Comparison of ENCODE assay signal across 1 cellular context in the genomic region with DNA sequence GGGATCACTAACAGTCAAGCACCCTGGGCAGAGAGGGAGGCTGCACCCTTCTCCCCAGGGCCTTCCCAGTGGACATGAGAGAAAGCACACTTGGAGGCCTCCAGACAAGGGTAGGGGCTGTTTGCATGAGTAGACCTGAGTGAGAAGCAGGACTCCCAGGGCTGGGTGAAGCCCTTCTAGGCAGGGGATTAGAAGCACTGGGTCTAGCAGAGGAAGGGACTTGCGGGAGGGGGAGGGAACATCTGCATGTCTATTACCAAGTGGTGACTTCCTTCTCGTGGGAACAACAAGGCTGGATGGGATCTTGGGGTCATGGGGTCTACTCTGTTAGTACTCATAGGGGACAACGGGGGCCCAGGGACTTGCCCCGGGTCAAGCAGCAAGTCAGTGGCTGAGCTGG.
TF ChIP-seq lines count a peak whose summit lies in the region.

No MANE protein-coding gene starts in this region.

TF ChIP-seq in A549, 52 proteins besides CTCF, POLR2A, EP300 and RAD21:
- TF ChIP-seq, protein P1, sequence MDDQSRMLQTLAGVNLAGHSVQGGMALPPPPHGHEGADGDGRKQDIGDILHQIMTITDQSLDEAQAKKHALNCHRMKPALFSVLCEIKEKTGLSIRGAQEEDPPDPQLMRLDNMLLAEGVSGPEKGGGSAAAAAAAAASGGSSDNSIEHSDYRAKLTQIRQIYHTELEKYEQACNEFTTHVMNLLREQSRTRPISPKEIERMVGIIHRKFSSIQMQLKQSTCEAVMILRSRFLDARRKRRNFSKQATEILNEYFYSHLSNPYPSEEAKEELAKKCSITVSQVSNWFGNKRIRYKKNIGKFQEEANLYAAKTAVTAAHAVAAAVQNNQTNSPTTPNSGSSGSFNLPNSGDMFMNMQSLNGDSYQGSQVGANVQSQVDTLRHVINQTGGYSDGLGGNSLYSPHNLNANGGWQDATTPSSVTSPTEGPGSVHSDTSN (IDR thresholded peaks at IDR 0.05), result no peak
- no peak for TF ChIP-seq RNF2 (IDR thresholded peaks at IDR 0.05; ENCODE audit: borderline replicate concordance, low read depth)
- TF ChIP-seq JUN (IDR thresholded peaks at IDR 0.05), result no peak
- no peak for TF ChIP-seq BHLHE40 (IDR thresholded peaks at IDR 0.05; ENCODE audit: low read depth, low read length)
- TF ChIP-seq MYC (IDR thresholded peaks at IDR 0.05; ENCODE audit: borderline replicate concordance, low read length), result no peak
- no peak for TF ChIP-seq ZSCAN20 (CRISPR knock-in tag; IDR thresholded peaks at IDR 0.05)
- no peak for TF ChIP-seq HOXA7 (CRISPR knock-in tag; IDR thresholded peaks at IDR 0.05)
- no peak for TF ChIP-seq HOXB13 (CRISPR knock-in tag; IDR thresholded peaks at IDR 0.05; ENCODE audit: low read depth)
- TF ChIP-seq CEBPB (IDR thresholded peaks at IDR 0.05), result no peak
- TF ChIP-seq ESRRA (IDR thresholded peaks at IDR 0.05; ENCODE audit: borderline replicate concordance, low read length), result no peak
- no peak for TF ChIP-seq NPAS2 (CRISPR knock-in tag; IDR thresholded peaks at IDR 0.05; ENCODE audit: borderline replicate concordance)
TF ChIP-seq in A549: peak in this region for 0.
